1 cellular context compared by ENCODE assay signal in genomic region chr11:12324585-12324984, GRCh38.
TF ChIP-seq lines count a peak whose summit lies in the region.

No MANE protein-coding gene starts in this region.

TF ChIP-seq in IMR-90, 13 proteins besides CTCF, POLR2A, EP300 and RAD21 (continued from another document):
- TF ChIP-seq ELK1 (IDR thresholded peaks at IDR 0.05; ENCODE audit: borderline replicate concordance, low read depth, low read length) (no peak), CEBPB (IDR thresholded peaks at IDR 0.05; ENCODE audit: low read depth, low read length) (no peak), RCOR1 (IDR thresholded peaks at IDR 0.05; ENCODE audit: insufficient replicate concordance, low read length) (no peak), CHD1 (IDR thresholded peaks at IDR 0.05; ENCODE audit: low read depth, low read length) (no peak), SMC3 (IDR thresholded peaks at IDR 0.05; ENCODE audit: low read depth, low read length) (no peak), MAFK (IDR thresholded peaks at IDR 0.05; ENCODE audit: low read depth, low read length) (no peak)
TF ChIP-seq in IMR-90: peak in this region for 0.
